Comparison of ENCODE assay signal across 2 cellular contexts in genomic region chr7:14504134-14504533, GRCh38.
A peak's percentile ranks its signal among the peaks of the same experiment; 100 is the strongest.
TF ChIP-seq lines count a peak whose summit lies in the region.

No MANE protein-coding gene starts in this region.

TF ChIP-seq in GM23338, 12 proteins besides CTCF, POLR2A, EP300 and RAD21 (continued from another document):
- no peak for TF ChIP-seq ZNF462 (CRISPR knock-in tag; IDR thresholded peaks at IDR 0.05)
- TF ChIP-seq REST (IDR thresholded peaks at IDR 0.05; ENCODE audit: unreplicated experiment) = no peak
- no peak for TF ChIP-seq POLR2AphosphoS5 (IDR thresholded peaks at IDR 0.05; ENCODE audit: low read depth)
- TF ChIP-seq ETS1 (IDR thresholded peaks at IDR 0.05) = no peak
- TF ChIP-seq ZNF331 (CRISPR knock-in tag; IDR thresholded peaks at IDR 0.05; ENCODE audit: low read depth) = no peak
- TF ChIP-seq EZH2 (IDR thresholded peaks at IDR 0.05; ENCODE audit: low read depth, unreplicated experiment) = no peak
- TF ChIP-seq JUNB (IDR thresholded peaks at IDR 0.05; ENCODE audit: unreplicated experiment) = no peak
- no peak for TF ChIP-seq CREB1 (CRISPR knock-in tag; IDR thresholded peaks at IDR 0.05; ENCODE audit: low read depth)

TF ChIP-seq in H1, 55 proteins besides CTCF, POLR2A, EP300 and RAD21 (continued from another document):
- TF ChIP-seq SP2 (IDR thresholded peaks at IDR 0.05; ENCODE audit: low read length) = no peak
- TF ChIP-seq KDM5A (IDR thresholded peaks at IDR 0.05; ENCODE audit: low read length) = no peak
- TF ChIP-seq HDAC2 (IDR thresholded peaks at IDR 0.05; ENCODE audit: borderline replicate concordance in 1 of 2, low read depth in 2 of 2, low read length in 2 of 2) = no peak
- TF ChIP-seq ATF2 (IDR thresholded peaks at IDR 0.05; ENCODE audit: low read length) = no peak
- TF ChIP-seq TCF12 (IDR thresholded peaks at IDR 0.05; ENCODE audit: low read depth, low read length) = peak; percentile 85
- peak; percentile 44 for TF ChIP-seq CHD7 (IDR thresholded peaks at IDR 0.05; ENCODE audit: insufficient replicate concordance, low read length)
- TF ChIP-seq CBX5 (IDR thresholded peaks at IDR 0.05; ENCODE audit: low read depth, low read length) = no peak
- TF ChIP-seq SAP30 (IDR thresholded peaks at IDR 0.05; ENCODE audit: insufficient read depth, insufficient replicate concordance, low read length) = no peak
- peak; percentile 51; the same call in 1 of the 2 replicates for TF ChIP-seq POU5F1 (IDR thresholded peaks at IDR 0.05; ENCODE audit: low read depth, low read length)
- no peak for TF ChIP-seq GTF2F1 (IDR thresholded peaks at IDR 0.05; ENCODE audit: borderline replicate concordance, low read depth, low read length)
- no peak for TF ChIP-seq SRF (IDR thresholded peaks at IDR 0.05; ENCODE audit: low read depth, low read length)
- TF ChIP-seq CREB1 (IDR thresholded peaks at IDR 0.05) = no peak
- TF ChIP-seq HDAC6 (IDR thresholded peaks at IDR 0.05; ENCODE audit: low read depth, low read length) = no peak
- TF ChIP-seq JUND (IDR thresholded peaks at IDR 0.05; ENCODE audit: low read length) = no peak
- TF ChIP-seq SP4 (IDR thresholded peaks at IDR 0.05; ENCODE audit: low read length) = no peak
- TF ChIP-seq SIRT6 (IDR thresholded peaks at IDR 0.05; ENCODE audit: low read length) = no peak
- TF ChIP-seq RBBP5 (IDR thresholded peaks at IDR 0.05; ENCODE audit: borderline replicate concordance, low read depth, low read length) = no peak
- no peak for TF ChIP-seq RXRA (IDR thresholded peaks at IDR 0.05; ENCODE audit: insufficient read depth, low read depth, low read length)
- TF ChIP-seq YY1 (IDR thresholded peaks at IDR 0.05; ENCODE audit: low read depth, low read length) = no peak
- TF ChIP-seq SIN3A (conservative IDR thresholded peaks at IDR 0.05 in 1 of 2, IDR thresholded peaks at IDR 0.05 in 1 of 2; ENCODE audit: low read depth in 1 of 2, low read length in 2 of 2) = peak; percentile 97 to 98
- TF ChIP-seq TAF7 (optimal IDR thresholded peaks at IDR 0.05; ENCODE audit: borderline replicate concordance, low read depth, low read length) = no peak
- TF ChIP-seq TEAD4 (IDR thresholded peaks at IDR 0.05; ENCODE audit: low read depth, low read length) = no peak
- TF ChIP-seq EGR1 (IDR thresholded peaks at IDR 0.05; ENCODE audit: borderline replicate concordance, low read depth, low read length) = no peak
- no peak for TF ChIP-seq RNF2 (IDR thresholded peaks at IDR 0.05; ENCODE audit: borderline replicate concordance, low read depth, low read length, missing control alignments, poor library complexity, severe bottlenecking)
- no peak for TF ChIP-seq NRF1 (IDR thresholded peaks at IDR 0.05; ENCODE audit: low read depth, low read length)
TF ChIP-seq in H1: peak in this region for 4.
